In genomic region chr7:32462966-32463365, GRCh38 we compare ENCODE assay signal across 1 cellular context.
TF ChIP-seq lines count a peak whose summit lies in the region.

No MANE protein-coding gene starts in this region.

TF ChIP-seq in GM23338, 12 proteins besides CTCF, POLR2A, EP300 and RAD21 (continued from another document):
- no peak for TF ChIP-seq ZNF462 (CRISPR knock-in tag; IDR thresholded peaks at IDR 0.05)
TF ChIP-seq in GM23338: peak in this region for 0.
